In genomic region chr12:16553457-16553856, GRCh38 we compare ENCODE assay signal across 18 cellular contexts. TPM values are rescaled to one million over a fixed set of nuclear protein-coding genes. Genes with fewer than 3 reads are reported as not detected.
A peak's percentile ranks its signal among the peaks of the same experiment; 100 is the strongest.
DNase-seq lines count a peak whose midpoint lies in the region; ATAC-seq and TF ChIP-seq lines count a peak whose summit lies in the region.
"Had no signal": no experiment of that assay in that cellular context is flagged by ENCODE, and none has a peak within 500 bp of the region (broad histone marks: within the 10 kb centered on the region; RNA-seq: fewer than 3 reads in every experiment).

No MANE protein-coding gene starts in this region.

- TF ChIP-seq CTCF in astrocyte of the spinal cord (IDR thresholded peaks at IDR 0.05; ENCODE audit: low read depth, low read length) (no peak), omental fat pad (IDR thresholded peaks at IDR 0.05) (no peak)

- H3K4me3 ChIP-seq in astrocyte of the spinal cord (ENCODE audit: low read depth, low read length), result no peak overlapping the region
- H3K4me3 ChIP-seq: GM23338 had no signal

- in situ Hi-C loops in astrocyte of the spinal cord (cut with HindIII; ENCODE audit: low sequenced_read_pairs) (no loop called here), ACHN (cut with HindIII; ENCODE audit: low pct_ligation_motif_present, low pct_unique_long_range_greater_than_20kb, low sequenced_read_pairs) (no loop called here)

- DNase-seq in NOMO-1 treated with DMSO at 0.1 percent for 48 hours (lab: John Stamatoyannopoulos, UW; ENCODE audit: unreplicated experiment) (peak; percentile 24), NOMO-1 treated with dmso at 0.1 percent for 144 hours (lab: John Stamatoyannopoulos, UW; ENCODE audit: unreplicated experiment) (no peak), astrocyte of the spinal cord (ENCODE audit: low read depth, low spot score) (peak; percentile 5), foreskin melanocyte (peak; percentile 3), ACHN (no peak), omental fat pad (ENCODE audit: low spot score) (no peak)
- DNase-seq: CD8-positive, alpha-beta T cell; KG1; NCI-H1092; NCI-H1694; NCI-H2107; NCI-H2227 treated with DMSO at 0.1 percent for 48 hours; NCI-H524; Right ventricle myocardium superior had no signal

- ATAC-seq in GM19023 (IDR thresholded peaks at IDR 0.05; ENCODE audit: unreplicated experiment), result no peak
- ATAC-seq in HG03457 (IDR thresholded peaks at IDR 0.05; ENCODE audit: unreplicated experiment), result no peak
- no peak for ATAC-seq in omental fat pad (ENCODE audit: low FRiP score)
- ATAC-seq: CD8-positive, alpha-beta T cell; GM23338 had no signal

RNA-seq across cellular contexts. Expression of gene LMO3, which starts 52.5 kb away (rescaled TPM):
- total RNA-seq in omental fat pad, result 100 to 1,000 TPM in 2 of 4 donors, 10 to 100 TPM in 2; 13.1 to 169 (median 93.0) TPM
- total RNA-seq: CD8-positive, alpha-beta T cell; M059J had no signal

Comparison
In these comparisons a context has a peak if more than half of its experiments do, and no peak if none do; other contexts are left out.
1. DNase-seq: peak in NOMO-1 treated with DMSO at 0.1 percent for 48 hours (single experiment), astrocyte of the spinal cord (single experiment) and foreskin melanocyte (single experiment); none in NOMO-1 treated with dmso at 0.1 percent for 144 hours (single experiment), ACHN (single experiment) and omental fat pad (single experiment).